In genomic region chr5:67238191-67238590, GRCh38 we compare ENCODE assay signal across 24 cellular contexts. TPM values are rescaled to one million over a fixed set of nuclear protein-coding genes. Genes with fewer than 3 reads are reported as not detected.
A peak's percentile ranks its signal among the peaks of the same experiment; 100 is the strongest.
DNase-seq lines count a peak whose midpoint lies in the region; ATAC-seq and TF ChIP-seq lines count a peak whose summit lies in the region.
"Had no signal": no experiment of that assay in that cellular context is flagged by ENCODE, and none has a peak within 500 bp of the region (broad histone marks: within the 10 kb centered on the region; RNA-seq: fewer than 3 reads in every experiment).

No MANE protein-coding gene starts in this region.

- H4K20me1 ChIP-seq in PC-3 (ENCODE audit: low read length) (no peaks in the 10 kb centered on the region), smooth muscle cell (ENCODE audit: low read depth) (no peaks in the 10 kb centered on the region)

- H3K27ac ChIP-seq in PC-3 (ENCODE audit: low read length) (no peak overlapping the region), smooth muscle cell (ENCODE audit: low read depth) (peak overlapping the region; percentile 38), heart right ventricle (no peak overlapping the region), thyroid gland (no peak overlapping the region), left ventricle myocardium inferior (replicated peaks) (no peak overlapping the region)
- H3K27ac ChIP-seq: SJCRH30, skin epidermis, WERI-Rb-1 had no signal

- H3F3A ChIP-seq in PC-3 (ENCODE audit: low read length, unreplicated experiment) (no peaks in the 10 kb centered on the region), smooth muscle cell (ENCODE audit: low read depth) (peaks cover 8% of the 10 kb centered on the region)

- no peaks in the 10 kb centered on the region for H3K9me3 ChIP-seq in PC-3 (ENCODE audit: low read length)
- no peaks in the 10 kb centered on the region for H3K9me3 ChIP-seq in smooth muscle cell (replicated peaks; ENCODE audit: low read depth)
- no peaks in the 10 kb centered on the region for H3K9me3 ChIP-seq in heart right ventricle
- no peaks in the 10 kb centered on the region for H3K9me3 ChIP-seq in thyroid gland
- H3K9me3 ChIP-seq in left ventricle myocardium inferior (replicated peaks): no peaks in the 10 kb centered on the region
- H3K9me3 ChIP-seq: SJCRH30 had no signal

- no peak overlapping the region for H3K4me3 ChIP-seq in PC-3 (ENCODE audit: low read length)
- H3K4me3 ChIP-seq in fibroblast of villous mesenchyme (ENCODE audit: low read depth, low read length): no peak overlapping the region
- H3K4me3 ChIP-seq in smooth muscle cell: no peak overlapping the region
- no peak overlapping the region for H3K4me3 ChIP-seq in heart right ventricle
- no peak overlapping the region for H3K4me3 ChIP-seq in thyroid gland (replicated peaks in 1 of 3)
- H3K4me3 ChIP-seq in left ventricle myocardium inferior: no peak overlapping the region
- H3K4me3 ChIP-seq: lung, SJCRH30, skin epidermis had no signal

- H3K79me2 ChIP-seq in PC-3 (ENCODE audit: low read length) (no peaks in the 10 kb centered on the region), smooth muscle cell (ENCODE audit: low read depth) (no peaks in the 10 kb centered on the region)

- intact Hi-C loops in PC-3 (cut with micrococcal nuclease) (no loop called here), heart right ventricle (cut with DNase I) (no loop called here), thyroid gland (cut with DNase I) (no loop called here), left ventricle myocardium inferior (cut with micrococcal nuclease) (no loop called here)

- peak; percentile 90 for DNase-seq in EH (ENCODE audit: low read depth)
- peak; percentile 56 for DNase-seq in PC-3
- DNase-seq in fibroblast of villous mesenchyme (ENCODE audit: low read depth): peak; percentile 67
- no peak for DNase-seq in smooth muscle cell (lab: John Stamatoyannopoulos, UW; ENCODE audit: unreplicated experiment)
- DNase-seq in heart right ventricle: no peak
- DNase-seq in thyroid gland: no peak
- no peak for DNase-seq in left ventricle myocardium inferior
- DNase-seq: activated CD4-positive, alpha-beta T cell treated with anti-CD3 and anti-CD28 coated beads, Interleukin-2, amount 50 U/mL, for 4 hours; activated naive CD4-positive, alpha-beta T cell; activated T-cell treated with anti-CD3 and anti-CD28 coated beads for 4 hours; CD8-positive, alpha-beta memory T cell; DMS79 treated with DMSO at 0.1 percent for 48 hours; effector memory CD8-positive, alpha-beta T cell; naive thymus-derived CD4-positive, alpha-beta T cell; NCI-H1436; NCI-H69; SJCRH30; stimulated activated CD4-positive, alpha-beta T cell treated with anti-CD3 and anti-CD28 coated beads, Interleukin-4, amount 100 ng/mL, for 1 hour; T-helper 17 cell; WERI-Rb-1 had no signal

- CTCF ChIA-PET in PC-3 (lab: Charles Lee): no interaction called here

- H3K9ac ChIP-seq in PC-3 (ENCODE audit: low read length) (no peak overlapping the region), smooth muscle cell (ENCODE audit: low read depth) (no peak overlapping the region)

- ATAC-seq in PC-3: peak; percentile 78
- ATAC-seq in heart right ventricle: no peak
- ATAC-seq in HG02852 (IDR thresholded peaks at IDR 0.05; ENCODE audit: unreplicated experiment): no peak
- ATAC-seq: effector memory CD8-positive, alpha-beta T cell; naive thymus-derived CD4-positive, alpha-beta T cell; T-helper 17 cell had no signal

- no peaks in the 10 kb centered on the region for H3K9me2 ChIP-seq in PC-3 (replicated peaks; ENCODE audit: low read length)

- TF ChIP-seq POLR2A in thyroid gland (IDR thresholded peaks at IDR 0.05): no peak

- no TSS peak for BruUV-seq in PC-3 (replicated peaks; lab: Mats Ljungman, UMichigan)

- peaks cover 24% of the 10 kb centered on the region for H3K4me1 ChIP-seq in PC-3 (ENCODE audit: insufficient read depth, low read length)
- peaks cover 7% of the 10 kb centered on the region for H3K4me1 ChIP-seq in smooth muscle cell (ENCODE audit: low read depth)
- H3K4me1 ChIP-seq in heart right ventricle: peaks cover 0 to 20% (median 15%) of the 10 kb centered on the region in 9 donors
- H3K4me1 ChIP-seq in thyroid gland: peaks cover 7 to 20% of the 10 kb centered on the region in 2 donors
- peaks cover 22% of the 10 kb centered on the region for H3K4me1 ChIP-seq in left ventricle myocardium inferior

- no peaks in the 10 kb centered on the region for H3K27me3 ChIP-seq in PC-3 (ENCODE audit: low read length)
- H3K27me3 ChIP-seq in smooth muscle cell (ENCODE audit: low read depth): no peaks in the 10 kb centered on the region
- no peaks in the 10 kb centered on the region for H3K27me3 ChIP-seq in heart right ventricle
- no peaks in the 10 kb centered on the region for H3K27me3 ChIP-seq in thyroid gland
- H3K27me3 ChIP-seq in left ventricle myocardium inferior (ENCODE audit: low read depth): no peaks in the 10 kb centered on the region
- H3K27me3 ChIP-seq: SJCRH30 had no signal

- H3K36me3 ChIP-seq in PC-3 (ENCODE audit: low read depth, low read length) (no peaks in the 10 kb centered on the region), smooth muscle cell (ENCODE audit: low read depth) (no peaks in the 10 kb centered on the region), heart right ventricle (no peaks in the 10 kb centered on the region), thyroid gland (no peaks in the 10 kb centered on the region), left ventricle myocardium inferior (no peaks in the 10 kb centered on the region)
- H3K36me3 ChIP-seq: SJCRH30, WERI-Rb-1 had no signal

- POLR2A ChIA-PET in PC-3 (lab: Charles Lee; ENCODE audit: unreplicated experiment): no interaction called here

- TF ChIP-seq CTCF in PC-3 (conservative IDR thresholded peaks at IDR 0.05; ENCODE audit: low read depth, low read length) (no peak), fibroblast of villous mesenchyme (IDR thresholded peaks at IDR 0.05; ENCODE audit: insufficient read depth, low read depth, low read length) (no peak), smooth muscle cell (IDR thresholded peaks at IDR 0.05; ENCODE audit: borderline replicate concordance, insufficient read depth, poor library complexity, severe bottlenecking) (no peak), heart right ventricle (IDR thresholded peaks at IDR 0.05) (no peak), thyroid gland (IDR thresholded peaks at IDR 0.05) (no peak), left ventricle myocardium inferior (IDR thresholded peaks at IDR 0.05; ENCODE audit: borderline replicate concordance) (no peak)

- 13% methylated on average over 8 of the region's 8 CpGs for WGBS in smooth muscle cell (ENCODE audit: low lambda C conversion rate)
- WGBS in heart right ventricle, 2 donors: 94 to 97% methylated on average over 8 of the region's 8 CpGs
- WGBS in thyroid gland, 2 donors: 94 to 95% methylated on average over 8 of the region's 8 CpGs

- no peak overlapping the region for H2AFZ ChIP-seq in PC-3 (ENCODE audit: low read length)
- no peak overlapping the region for H2AFZ ChIP-seq in smooth muscle cell (ENCODE audit: low read depth)

- H3K4me2 ChIP-seq in PC-3 (ENCODE audit: low read length) (no peak overlapping the region), smooth muscle cell (peak overlapping the region; percentile 71)

RNA-seq across cellular contexts. Expression of gene CD180, which starts 41.6 kb away (rescaled TPM):
- total RNA-seq in PC-3 (2014; rRNA removed): not detected in 2 replicates
- total RNA-seq in fibroblast of villous mesenchyme: not detected in 2 replicates
- not detected in 2 replicates for total RNA-seq in smooth muscle cell
- not detected in 2 replicates for polyA plus RNA-seq in smooth muscle cell
- 1 to 10 TPM in 2 of 10 donors, under 1 TPM in 7, not detected in 1; 0.12 to 3.3 (median 0.17) TPM for total RNA-seq in heart right ventricle
- polyA plus RNA-seq in heart right ventricle: under 1 TPM; 0.14 to 0.15 TPM
- total RNA-seq in thyroid gland: 1 to 10 TPM in 1 of 4 donors, under 1 TPM in 3; 0.20 to 1.1 (median 0.61) TPM
- total RNA-seq in left ventricle myocardium inferior: 0.44 TPM
- total RNA-seq: LHCN-M2, SJCRH30 had no signal
- polyA plus RNA-seq: CD8-positive, alpha-beta memory T cell had no signal

Comparison
In these comparisons a context has a peak if more than half of its experiments do, and no peak if none do; other contexts are left out.
1. DNase-seq: peak in EH (single experiment), PC-3 (single experiment) and fibroblast of villous mesenchyme (single experiment); none in smooth muscle cell (single experiment), heart right ventricle (0 of 2), thyroid gland (0 of 2) and left ventricle myocardium inferior (single experiment).